In the genomic region with DNA sequence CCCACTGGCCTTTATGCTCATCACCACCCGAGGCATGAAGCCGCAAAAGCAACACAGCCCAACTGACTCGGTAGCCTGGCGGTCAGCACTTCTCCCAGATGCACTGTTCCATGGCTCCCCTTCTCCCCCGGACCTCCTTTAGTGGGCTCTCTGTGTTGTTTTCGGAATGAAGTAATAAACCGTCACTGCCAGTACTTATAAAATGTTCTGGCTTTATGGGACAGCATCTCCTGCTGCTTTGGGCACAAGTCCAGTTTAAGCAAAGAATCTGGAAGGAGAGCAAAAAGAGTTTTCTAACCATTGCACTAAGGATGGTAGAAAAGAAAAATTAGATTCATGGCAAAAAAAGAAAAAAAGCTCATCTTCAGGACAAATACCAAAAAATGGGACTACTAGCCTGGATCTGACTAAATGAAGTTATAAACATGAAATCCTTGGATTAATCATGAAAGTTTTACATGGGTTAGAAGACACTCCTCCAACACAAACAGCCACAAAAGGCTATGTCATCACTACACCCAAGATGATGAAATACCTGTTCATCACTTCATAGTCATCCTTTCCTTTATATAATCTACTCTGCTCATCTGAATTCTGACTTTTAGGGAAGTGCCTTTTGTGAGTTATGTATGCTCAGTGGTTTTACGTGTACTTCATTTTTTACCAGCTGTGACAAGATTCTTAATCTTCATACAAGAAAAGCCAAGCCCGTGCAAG, we compare ENCODE assay signal across 1 cellular context.
TF ChIP-seq lines count a peak whose summit lies in the region.

No MANE protein-coding gene starts in this region.

TF ChIP-seq in IMR-90, 13 proteins besides CTCF, POLR2A, EP300 and RAD21:
- no peak for TF ChIP-seq SMC3 (IDR thresholded peaks at IDR 0.05; ENCODE audit: low read depth, low read length)
- no peak for TF ChIP-seq FOS (IDR thresholded peaks at IDR 0.05; ENCODE audit: low read depth, low read length)
- TF ChIP-seq, protein P1, sequence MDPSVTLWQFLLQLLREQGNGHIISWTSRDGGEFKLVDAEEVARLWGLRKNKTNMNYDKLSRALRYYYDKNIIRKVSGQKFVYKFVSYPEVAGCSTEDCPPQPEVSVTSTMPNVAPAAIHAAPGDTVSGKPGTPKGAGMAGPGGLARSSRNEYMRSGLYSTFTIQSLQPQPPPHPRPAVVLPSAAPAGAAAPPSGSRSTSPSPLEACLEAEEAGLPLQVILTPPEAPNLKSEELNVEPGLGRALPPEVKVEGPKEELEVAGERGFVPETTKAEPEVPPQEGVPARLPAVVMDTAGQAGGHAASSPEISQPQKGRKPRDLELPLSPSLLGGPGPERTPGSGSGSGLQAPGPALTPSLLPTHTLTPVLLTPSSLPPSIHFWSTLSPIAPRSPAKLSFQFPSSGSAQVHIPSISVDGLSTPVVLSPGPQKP (IDR thresholded peaks at IDR 0.05; ENCODE audit: borderline replicate concordance, low read depth, low read length): no peak
- no peak for TF ChIP-seq RFX5 (IDR thresholded peaks at IDR 0.05; ENCODE audit: low read depth, low read length)
- TF ChIP-seq BHLHE40 (IDR thresholded peaks at IDR 0.05; ENCODE audit: low read depth, low read length): no peak
- no peak for TF ChIP-seq MAFK (IDR thresholded peaks at IDR 0.05; ENCODE audit: low read depth, low read length)
- TF ChIP-seq RCOR1 (IDR thresholded peaks at IDR 0.05; ENCODE audit: insufficient replicate concordance, low read length): no peak
- peak; percentile 75 for TF ChIP-seq CEBPB (IDR thresholded peaks at IDR 0.05; ENCODE audit: low read depth, low read length)
